Comparison of ENCODE assay signal across 9 cellular contexts in genomic region chr3:38139652-38140051, GRCh38. TPM values are rescaled to one million over a fixed set of nuclear protein-coding genes. Genes with fewer than 3 reads are reported as not detected.
A peak's percentile ranks its signal among the peaks of the same experiment; 100 is the strongest.
DNase-seq lines count a peak whose midpoint lies in the region; ATAC-seq and TF ChIP-seq lines count a peak whose summit lies in the region.
"Had no signal": no experiment of that assay in that cellular context is flagged by ENCODE, and none has a peak within 500 bp of the region (broad histone marks: within the 10 kb centered on the region; RNA-seq: fewer than 3 reads in every experiment).

No MANE protein-coding gene starts in this region.

- H3K4me3 ChIP-seq in astrocyte of the spinal cord (ENCODE audit: low read depth, low read length) (peak overlapping the region; percentile 76), lung (peak overlapping the region; percentile 84), thyroid gland (replicated peaks in 1 of 3) (peak overlapping the region in 2 of 3 donors; percentile 73 to 92)

- ATAC-seq in lung (ENCODE audit: insufficient read depth, low FRiP score) (no peak), GM18520 (IDR thresholded peaks at IDR 0.05; ENCODE audit: unreplicated experiment) (no peak)

- H3K9me3 ChIP-seq in lung (ENCODE audit: control insufficient read depth in 2 of 2, insufficient read depth in 1 of 2, low read length in 1 of 2): no peaks in the 10 kb centered on the region
- H3K9me3 ChIP-seq in thyroid gland: no peaks in the 10 kb centered on the region

- H3K27me3 ChIP-seq in lung (ENCODE audit: control insufficient read depth, insufficient read depth): no peaks in the 10 kb centered on the region
- no peaks in the 10 kb centered on the region for H3K27me3 ChIP-seq in thyroid gland

- peaks cover 0 to 16% of the 10 kb centered on the region in 2 donors for H3K36me3 ChIP-seq in lung (ENCODE audit: control insufficient read depth in 2 of 2, insufficient read depth in 2 of 2, low read length in 2 of 2)
- H3K36me3 ChIP-seq in thyroid gland: peaks cover 0 to 6% of the 10 kb centered on the region in 2 donors

- in situ Hi-C loops in astrocyte of the spinal cord (cut with HindIII; ENCODE audit: low sequenced_read_pairs): no loop called here

- peak; percentile 52 for DNase-seq in activated CD8-positive, alpha-beta memory T cell treated with anti-CD3 and anti-CD28 coated beads, Interleukin-2, amount 50 U/mL, for 48 hours
- no peak for DNase-seq in activated CD8-positive, alpha-beta memory T cell treated with anti-CD3 and anti-CD28 coated beads for 24 hours
- no peak for DNase-seq in astrocyte of the spinal cord (ENCODE audit: low read depth, low spot score)
- peak; percentile 24 for DNase-seq in lung (ENCODE audit: low spot score)
- DNase-seq in thyroid gland: no peak
- no peak for DNase-seq in COLO829 (ENCODE audit: low spot score)
- no peak for DNase-seq in NCI-H345 (lab: John Stamatoyannopoulos, UW)
- DNase-seq: DMS 273 treated with DMSO at 0.1 percent for 48 hours had no signal

- TF ChIP-seq CTCF in astrocyte of the spinal cord (IDR thresholded peaks at IDR 0.05; ENCODE audit: low read depth, low read length) (no peak), lung (IDR thresholded peaks at IDR 0.05; ENCODE audit: control extremely low read depth, extremely low read depth) (no peak), thyroid gland (IDR thresholded peaks at IDR 0.05) (no peak)

- H3K4me1 ChIP-seq in lung (ENCODE audit: control insufficient read depth in 2 of 2, insufficient read depth in 2 of 2, low read length in 2 of 2): peaks cover 0 to 30% of the 10 kb centered on the region in 2 donors
- peaks cover 28 to 31% of the 10 kb centered on the region in 2 donors for H3K4me1 ChIP-seq in thyroid gland

- intact Hi-C loops in thyroid gland (cut with DNase I): loop anchor here (5.0 to 10.0 kb wide), 2 partner anchors 38 to 205 kb away; partner anchors contain the start of gene XYLB

- H3K27ac ChIP-seq in lung (ENCODE audit: low read depth in 1 of 2, low read length in 1 of 2): peak overlapping the region in 1 of 2 donors; percentile 18
- H3K27ac ChIP-seq in thyroid gland: no peak overlapping the region

- WGBS in lung, 2 donors: 83 to 84% methylated on average over 7 of the region's 7 CpGs
- 82 to 95% methylated on average over 4 to 6 of the region's 7 CpGs for WGBS in thyroid gland, 2 donors

- TF ChIP-seq POLR2A in thyroid gland (IDR thresholded peaks at IDR 0.05): no peak

RNA-seq across cellular contexts. Expression of gene MYD88, which starts 1.2 kb away (rescaled TPM):
- 10 to 100 TPM; 35.4 to 85.3 TPM for total RNA-seq in lung
- 100 to 1,000 TPM in 1 of 2 donors, 10 to 100 TPM in 1; 32.5 to 145 TPM for polyA plus RNA-seq in lung
- 10 to 100 TPM; 18.0 to 23.8 (median 20.2) TPM for total RNA-seq in thyroid gland

RNA-seq across cellular contexts. Expression of gene ACAA1, which starts 2.7 kb away (rescaled TPM):
- total RNA-seq in lung: 100 to 1,000 TPM in 1 of 2 donors, 10 to 100 TPM in 1; 50.1 to 112 TPM
- 10 to 100 TPM; 83.9 to 94.2 TPM for polyA plus RNA-seq in lung
- total RNA-seq in thyroid gland: 10 to 100 TPM; 63.3 to 86.1 (median 75.1) TPM

RNA-seq across cellular contexts. Expression of gene OXSR1, which starts 25.7 kb away (rescaled TPM):
- 10 to 100 TPM; 28.8 to 38.9 TPM for total RNA-seq in lung
- 10 to 100 TPM; 11.9 to 21.0 TPM for polyA plus RNA-seq in lung
- total RNA-seq in thyroid gland: 10 to 100 TPM; 32.0 to 40.5 (median 37.9) TPM

Comparison
In these comparisons a context has a peak if more than half of its experiments do, and no peak if none do; other contexts are left out.
1. DNase-seq: peak in activated CD8-positive, alpha-beta memory T cell treated with anti-CD3 and anti-CD28 coated beads, Interleukin-2, amount 50 U/mL, for 48 hours (single experiment) and lung (single experiment); none in activated CD8-positive, alpha-beta memory T cell treated with anti-CD3 and anti-CD28 coated beads for 24 hours (single experiment), astrocyte of the spinal cord (single experiment), thyroid gland (0 of 2), COLO829 (single experiment) and NCI-H345 (single experiment).
2. Peak in every context shown above with its lines, with median percentiles within 50 percentile points of each other: H3K4me3 ChIP-seq.